26 cellular contexts compared by ENCODE assay signal in the genomic region with DNA sequence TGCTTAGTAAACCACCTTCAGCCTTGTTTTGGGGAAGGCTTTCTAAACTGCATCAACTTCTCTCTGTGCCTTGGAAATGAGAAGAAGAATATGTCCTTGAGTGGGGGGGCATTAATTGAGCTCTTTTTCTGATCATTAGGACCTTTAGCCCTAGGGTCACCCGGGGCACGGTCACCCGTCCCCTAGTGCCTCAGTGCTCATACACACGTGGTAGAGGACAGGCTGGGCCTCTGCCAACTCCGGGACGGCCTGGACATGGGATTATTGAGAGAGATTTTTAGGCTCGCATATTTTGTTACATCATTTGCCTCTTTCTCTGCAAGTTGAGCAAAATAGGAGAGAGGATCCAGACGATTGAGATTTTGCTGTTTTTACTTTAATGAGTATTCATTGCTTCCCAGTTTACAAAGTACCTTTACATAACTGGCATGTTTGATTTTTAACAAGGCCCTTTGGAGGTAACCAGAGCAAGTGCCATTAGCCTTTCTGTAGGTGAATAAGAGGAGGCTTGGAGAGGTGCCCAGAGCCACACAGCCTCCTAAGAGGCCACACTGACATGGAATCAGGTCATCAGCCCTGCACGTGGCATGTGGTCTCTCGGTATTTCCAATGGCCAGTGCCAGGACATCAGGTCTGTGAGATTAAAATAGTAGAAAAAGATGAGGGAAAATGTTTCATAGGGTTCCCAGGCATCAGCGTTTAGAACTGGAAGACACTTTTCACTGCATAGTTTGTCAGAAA.
"Had no signal": no experiment of that assay in that cellular context is flagged by ENCODE, and none has a peak within 500 bp of the region (broad histone marks: within the 10 kb centered on the region; RNA-seq: fewer than 3 reads in every experiment).

No MANE protein-coding gene starts in this region.

- H3K9me3 ChIP-seq: esophagus squamous epithelium, gastrocnemius medialis, left ventricle myocardium inferior, pancreas, testis had no signal

- H3K4me1 Mint-ChIP-seq: activated CD4-positive, alpha-beta T cell treated with anti-CD3 and anti-CD28 coated beads, Interleukin-2, amount 10 ng/mL, durations not matched to agents 7 days and 5 days had no signal

- H3K9me3 Mint-ChIP-seq: activated CD4-positive, alpha-beta T cell treated with anti-CD3 and anti-CD28 coated beads, Interleukin-2, amount 10 ng/mL, durations not matched to agents 7 days and 5 days; activated CD8-positive, alpha-beta T cell treated with anti-CD3 and anti-CD28 coated beads for 36 hours; activated naive CD4-positive, alpha-beta T cell treated with anti-CD3 and anti-CD28 coated beads, Interleukin-2, amount 50 U/mL, for 24 hours; natural killer cell treated with Interleukin-12 subunit alpha and Interleukin-12 subunit beta and Interleukin-15 and Interleukin-18, amount 100 ng/mL, for 72 hours; stimulated activated memory B cell treated with anti-CD40 and anti-IgM and Interleukin-4, amounts not matched to agents 10 μg/mL and 1 μg/mL and 100 μg/mL, for 72 hours; T-helper 2 cell treated with Interferon-gamma antibody and Interleukin-4, amounts not matched to agents 5 μg/mL and 100 μg/mL, for 36 hours had no signal

- H3K4me3 Mint-ChIP-seq: activated CD4-positive, alpha-beta T cell treated with anti-CD3 and anti-CD28 coated beads, Interleukin-2, amount 10 ng/mL, durations not matched to agents 7 days and 5 days; activated CD8-positive, alpha-beta T cell treated with anti-CD3 and anti-CD28 coated beads for 36 hours; activated naive CD4-positive, alpha-beta T cell treated with anti-CD3 and anti-CD28 coated beads, Interleukin-2, amount 50 U/mL, for 24 hours; natural killer cell treated with Interleukin-12 subunit alpha and Interleukin-12 subunit beta and Interleukin-15 and Interleukin-18, amount 100 ng/mL, for 72 hours; stimulated activated memory B cell treated with anti-CD40 and anti-IgM and Interleukin-4, amounts not matched to agents 10 μg/mL and 1 μg/mL and 100 μg/mL, for 72 hours; T-helper 2 cell treated with Interferon-gamma antibody and Interleukin-4, amounts not matched to agents 5 μg/mL and 100 μg/mL, for 36 hours had no signal

- H3K4me1 ChIP-seq: gastrocnemius medialis, left ventricle myocardium inferior, testis had no signal

- H3K27me3 ChIP-seq: brain microvascular endothelial cell, esophagus squamous epithelium, gastrocnemius medialis, pancreas, testis had no signal

- ATAC-seq: activated CD8-positive, alpha-beta T cell treated with anti-CD3 and anti-CD28 coated beads for 36 hours; gastrocnemius medialis; natural killer cell treated with Interleukin-12 subunit alpha and Interleukin-12 subunit beta and Interleukin-15 and Interleukin-18, amount 100 ng/mL, for 72 hours; stimulated activated memory B cell treated with anti-CD40 and anti-IgM and Interleukin-4, amounts not matched to agents 10 μg/mL and 1 μg/mL and 100 μg/mL, for 72 hours had no signal

- H3K4me3 ChIP-seq: coronary artery, esophagus squamous epithelium, gastrocnemius medialis, left ventricle myocardium inferior, pancreas, skin epidermis, testis had no signal

- H3K27ac ChIP-seq: brain microvascular endothelial cell, coronary artery, esophagus squamous epithelium, gastrocnemius medialis, left ventricle myocardium inferior, pancreas, skin epidermis, testis, VCaP had no signal

- H3K27me3 Mint-ChIP-seq: activated CD4-positive, alpha-beta T cell treated with anti-CD3 and anti-CD28 coated beads, Interleukin-2, amount 10 ng/mL, durations not matched to agents 7 days and 5 days; activated CD8-positive, alpha-beta T cell treated with anti-CD3 and anti-CD28 coated beads for 36 hours; activated naive CD4-positive, alpha-beta T cell treated with anti-CD3 and anti-CD28 coated beads, Interleukin-2, amount 50 U/mL, for 24 hours; natural killer cell treated with Interleukin-12 subunit alpha and Interleukin-12 subunit beta and Interleukin-15 and Interleukin-18, amount 100 ng/mL, for 72 hours; stimulated activated memory B cell treated with anti-CD40 and anti-IgM and Interleukin-4, amounts not matched to agents 10 μg/mL and 1 μg/mL and 100 μg/mL, for 72 hours had no signal

- DNase-seq: activated CD4-positive, alpha-beta T cell treated with anti-CD3 and anti-CD28 coated beads, Interleukin-2, amount 10 ng/mL, durations not matched to agents 7 days and 5 days; activated CD4-positive, CD25-positive, alpha-beta regulatory T cell treated with anti-CD3 and anti-CD28 coated beads, Interleukin-2, amount 50 U/mL, for 72 hours; activated CD8-positive, alpha-beta T cell treated with anti-CD3 and anti-CD28 coated beads for 36 hours; activated gamma-delta T cell treated with Interleukin-2 at 50 U/mL for 16 hours; activated T-cell treated with anti-CD3 and anti-CD28 coated beads, Interleukin-2, amount 50 U/mL, for 1 hour; anterior cingulate cortex; brain microvascular endothelial cell; central memory CD4-positive, alpha-beta T cell; esophagus squamous epithelium; hippocampal formation; kidney glomerular epithelial cell; left ventricle myocardium inferior; mammary epithelial cell; midbrain; pancreas; right cardiac atrium; testis; trophoblast cell had no signal

- H3K27ac Mint-ChIP-seq: activated CD4-positive, alpha-beta T cell treated with anti-CD3 and anti-CD28 coated beads, Interleukin-2, amount 10 ng/mL, durations not matched to agents 7 days and 5 days; activated CD8-positive, alpha-beta T cell treated with anti-CD3 and anti-CD28 coated beads for 36 hours; activated naive CD4-positive, alpha-beta T cell treated with anti-CD3 and anti-CD28 coated beads, Interleukin-2, amount 50 U/mL, for 24 hours; natural killer cell treated with Interleukin-12 subunit alpha and Interleukin-12 subunit beta and Interleukin-15 and Interleukin-18, amount 100 ng/mL, for 72 hours; stimulated activated memory B cell treated with anti-CD40 and anti-IgM and Interleukin-4, amounts not matched to agents 10 μg/mL and 1 μg/mL and 100 μg/mL, for 72 hours; T-helper 2 cell treated with Interferon-gamma antibody and Interleukin-4, amounts not matched to agents 5 μg/mL and 100 μg/mL, for 36 hours had no signal
